8 cellular contexts compared by ENCODE assay signal in genomic region chr6:4253604-4254211, GRCh38.
DNase-seq lines count a peak whose midpoint lies in the region; ATAC-seq and TF ChIP-seq lines count a peak whose summit lies in the region.

No MANE protein-coding gene starts in this region.

- H3K27me3 Mint-ChIP-seq in MCF 10A (ENCODE audit: insufficient read depth, unreplicated experiment), result no peaks in the 10 kb centered on the region

- H3K9me3 Mint-ChIP-seq in MCF 10A (ENCODE audit: unreplicated experiment), result no peaks in the 10 kb centered on the region

- 24 to 30% methylated on average over 4 to 5 of the region's 5 CpGs for WGBS in body of pancreas, 2 donors

- POLR2A ChIA-PET in MCF 10A (lab: Yijun Ruan, JAX), result interaction anchor here (0.6 to 0.9 kb wide), 3 partner anchors 9 to 998 kb away, joined by 3 to 4 read pairs (median 3); no protein-coding TSS in a partner anchor

- H3K27me3 ChIP-seq in breast epithelium (no peaks in the 10 kb centered on the region), body of pancreas (no peaks in the 10 kb centered on the region)

- intact Hi-C loops in MCF 10A (cut with micrococcal nuclease) (no loop called here), breast epithelium (cut with DNase I; ENCODE audit: low total_unique reads) (no loop called here), body of pancreas (cut with DNase I) (no loop called here)

- TF ChIP-seq CTCF in MCF 10A (IDR thresholded peaks at IDR 0.05; ENCODE audit: unreplicated experiment) (no peak), breast epithelium (IDR thresholded peaks at IDR 0.05) (peak in 1 of 3 donors; percentile 34), body of pancreas (IDR thresholded peaks at IDR 0.05) (peak; percentile 21 to 54 (median 36))

- no peaks in the 10 kb centered on the region for H3K36me3 ChIP-seq in breast epithelium
- H3K36me3 ChIP-seq in body of pancreas (replicated peaks in 1 of 2; ENCODE audit: insufficient read depth in 1 of 2, low read depth in 2 of 2), result no peaks in the 10 kb centered on the region

- H3K4me3 ChIP-seq in breast epithelium, result no peak overlapping the region
- no peak overlapping the region for H3K4me3 ChIP-seq in body of pancreas

- no TSS peak for BruUV-seq in MCF 10A (replicated peaks; lab: Mats Ljungman, UMichigan)

- CTCF ChIA-PET in MCF 10A (lab: Yijun Ruan, JAX), result interaction anchor here (0.7 to 1.5 kb wide), 12 partner anchors 8 to 565 kb away, joined by 3 to 7 read pairs (median 3); no protein-coding TSS in a partner anchor

- H3K9me3 ChIP-seq in breast epithelium, result no peaks in the 10 kb centered on the region
- no peaks in the 10 kb centered on the region for H3K9me3 ChIP-seq in body of pancreas

- H3K27ac ChIP-seq in breast epithelium, result no peak overlapping the region
- no peak overlapping the region for H3K27ac ChIP-seq in body of pancreas

- H3K4me1 ChIP-seq in breast epithelium, result peaks cover 0 to 9% of the 10 kb centered on the region in 2 donors
- no peaks in the 10 kb centered on the region for H3K4me1 ChIP-seq in body of pancreas

- H3K4me3 Mint-ChIP-seq in MCF 10A (ENCODE audit: unreplicated experiment), result no peak overlapping the region

- no peaks in the 10 kb centered on the region for H3K36me3 Mint-ChIP-seq in MCF 10A (ENCODE audit: insufficient read depth, unreplicated experiment)

- TF ChIP-seq POLR2A in breast epithelium (IDR thresholded peaks at IDR 0.05), result no peak
- TF ChIP-seq POLR2A in body of pancreas (IDR thresholded peaks at IDR 0.05), result no peak

- DNase-seq in MCF 10A (ENCODE audit: unreplicated experiment), result peak; percentile 75
- DNase-seq in breast epithelium (ENCODE audit: low spot score in 2 of 2), result no peak
- DNase-seq in body of pancreas, result peak; percentile 17 to 51 (median 46)
- no peak for DNase-seq in left lobe of liver (ENCODE audit: low spot score)
- peak; percentile 68 for DNase-seq in ureter (ENCODE audit: low spot score)
- no peak for DNase-seq in cerebellar nuclear complex (lab: John Stamatoyannopoulos, UW)

- H3K27ac Mint-ChIP-seq in MCF 10A (ENCODE audit: low read depth, unreplicated experiment), result no peak overlapping the region

- H3K4me1 Mint-ChIP-seq in MCF 10A (ENCODE audit: insufficient read depth, unreplicated experiment), result peaks cover 5% of the 10 kb centered on the region

- ATAC-seq in body of pancreas, result peak; percentile 58
- peak; percentile 40 for ATAC-seq in left lobe of liver
- no peak for ATAC-seq in GM21367 (IDR thresholded peaks at IDR 0.05; ENCODE audit: unreplicated experiment)
- ATAC-seq in HG03432 (IDR thresholded peaks at IDR 0.05; ENCODE audit: unreplicated experiment), result no peak

Comparison
In these comparisons a context has a peak if more than half of its experiments do, and no peak if none do; other contexts are left out.
1. DNase-seq: peak in MCF 10A (single experiment), body of pancreas (4 of 4) and ureter (single experiment); none in breast epithelium (0 of 2), left lobe of liver (single experiment) and cerebellar nuclear complex (0 of 2).
2. ATAC-seq: peak in body of pancreas (single experiment) and left lobe of liver (single experiment); none in GM21367 (single experiment) and HG03432 (single experiment).